22 cellular contexts compared by ENCODE assay signal in genomic region chr12:121958521-121959240, GRCh38. TPM values are rescaled to one million over a fixed set of nuclear protein-coding genes. Genes with fewer than 3 reads are reported as not detected.
DNase-seq lines count a peak whose midpoint lies in the region; ATAC-seq and TF ChIP-seq lines count a peak whose summit lies in the region.
"Had no signal": no experiment of that assay in that cellular context is flagged by ENCODE, and none has a peak within 500 bp of the region (broad histone marks: within the 10 kb centered on the region; RNA-seq: fewer than 3 reads in every experiment).

No MANE protein-coding gene starts in this region.

- no peaks in the 10 kb centered on the region for H3K4me1 Mint-ChIP-seq in MCF 10A (ENCODE audit: insufficient read depth, unreplicated experiment)
- H3K4me1 Mint-ChIP-seq in activated naive CD4-positive, alpha-beta T cell treated with anti-CD3 and anti-CD28 coated beads for 36 hours (ENCODE audit: low read depth): no peaks in the 10 kb centered on the region
- H3K4me1 Mint-ChIP-seq: nephron had no signal

- WGBS in thyroid gland, 2 donors: 48 to 56% methylated on average over 21 of the region's 21 CpGs

- DNase-seq in NCI-H2107 (lab: John Stamatoyannopoulos, UW) (peak; percentile 11), NCI-H2107 treated with DMSO at 0.1 percent for 48 hours (lab: John Stamatoyannopoulos, UW; ENCODE audit: unreplicated experiment) (no peak), NCI-H510A (lab: John Stamatoyannopoulos, UW) (peak; percentile 41), fibroblast of peridontal ligament (ENCODE audit: extremely low read depth) (peak; percentile 68), thyroid gland (peak; percentile 26 to 31), left cardiac atrium (no peak), MCF 10A (ENCODE audit: unreplicated experiment) (no peak)
- DNase-seq in activated naive CD4-positive, alpha-beta T cell treated with anti-CD3 and anti-CD28 coated beads for 36 hours: no peak
- DNase-seq: 8988T; activated CD4-positive, alpha-beta T cell treated with anti-CD3 and anti-CD28 coated beads, Interleukin-2, amount 50 U/mL, for 1 hour; cortex of kidney; KBM-7; NCI-H1694; right cardiac atrium; SHP77 treated with DMSO at 0.1 percent for 48 hours; stimulated activated CD4-positive, alpha-beta T cell treated with anti-CD3 and anti-CD28 coated beads, Interleukin-4, amount 100 ng/mL, for 4 hours; T1000 had no signal

- H3K4me3 Mint-ChIP-seq in MCF 10A (ENCODE audit: unreplicated experiment): no peak overlapping the region
- H3K4me3 Mint-ChIP-seq in activated naive CD4-positive, alpha-beta T cell treated with anti-CD3 and anti-CD28 coated beads for 36 hours: no peak overlapping the region
- H3K4me3 Mint-ChIP-seq: nephron had no signal

- no peak for TF ChIP-seq CTCF in thyroid gland (IDR thresholded peaks at IDR 0.05)
- TF ChIP-seq CTCF in MCF 10A (IDR thresholded peaks at IDR 0.05; ENCODE audit: unreplicated experiment): no peak

- H3K27ac Mint-ChIP-seq in MCF 10A (ENCODE audit: low read depth, unreplicated experiment): no peak overlapping the region
- H3K27ac Mint-ChIP-seq in activated naive CD4-positive, alpha-beta T cell treated with anti-CD3 and anti-CD28 coated beads for 36 hours: no peak overlapping the region
- H3K27ac Mint-ChIP-seq: activated T-helper 2 cell treated with anti-CD3 and anti-CD28 coated beads, Interferon-gamma antibody, Interleukin-2, Interleukin-4, amounts not matched to agents 10 μg/mL and 5 μg/mL and 100 μg/mL, durations not matched to agents 14 hours and 24 hours and 36 hours; nephron had no signal

- CTCF ChIA-PET in MCF 10A (lab: Yijun Ruan, JAX): interaction anchor here (0.6 kb wide), 1 partner anchor 97 kb away, joined by 3 read pairs; no protein-coding TSS in a partner anchor
- CTCF ChIA-PET in activated naive CD4-positive, alpha-beta T cell treated with anti-CD3 and anti-CD28 coated beads for 36 hours (lab: Charles Lee): interaction anchor here (0.6 kb wide), 1 partner anchor 54 kb away, joined by 4 read pairs; no protein-coding TSS in a partner anchor

- no peak overlapping the region for H3K4me3 ChIP-seq in thyroid gland (replicated peaks in 1 of 3)
- H3K4me3 ChIP-seq: lung, upper lobe of left lung had no signal

- H3K9me3 Mint-ChIP-seq in MCF 10A (ENCODE audit: unreplicated experiment): no peaks in the 10 kb centered on the region
- H3K9me3 Mint-ChIP-seq in activated naive CD4-positive, alpha-beta T cell treated with anti-CD3 and anti-CD28 coated beads for 36 hours: no peaks in the 10 kb centered on the region
- H3K9me3 Mint-ChIP-seq: activated T-helper 2 cell treated with anti-CD3 and anti-CD28 coated beads, Interferon-gamma antibody, Interleukin-2, Interleukin-4, amounts not matched to agents 10 μg/mL and 5 μg/mL and 100 μg/mL, durations not matched to agents 14 hours and 24 hours and 36 hours; nephron had no signal

- ATAC-seq in left cardiac atrium: no peak
- ATAC-seq: HCT116, right cardiac atrium had no signal

- H3K36me3 ChIP-seq in thyroid gland: no peaks in the 10 kb centered on the region
- H3K36me3 ChIP-seq: upper lobe of left lung had no signal

- no peaks in the 10 kb centered on the region for H3K27me3 ChIP-seq in thyroid gland
- H3K27me3 ChIP-seq: upper lobe of left lung had no signal

- H3K27me3 Mint-ChIP-seq in MCF 10A (ENCODE audit: insufficient read depth, unreplicated experiment): no peaks in the 10 kb centered on the region
- H3K27me3 Mint-ChIP-seq in activated naive CD4-positive, alpha-beta T cell treated with anti-CD3 and anti-CD28 coated beads for 36 hours (ENCODE audit: low read depth): no peaks in the 10 kb centered on the region

- H3K36me3 Mint-ChIP-seq in MCF 10A (ENCODE audit: insufficient read depth, unreplicated experiment): peaks cover 52% of the 10 kb centered on the region
- no peaks in the 10 kb centered on the region for H3K36me3 Mint-ChIP-seq in activated naive CD4-positive, alpha-beta T cell treated with anti-CD3 and anti-CD28 coated beads for 36 hours (ENCODE audit: low read depth)

- H3K9me3 ChIP-seq in thyroid gland: no peaks in the 10 kb centered on the region
- H3K9me3 ChIP-seq: upper lobe of left lung had no signal

- no peak overlapping the region for H3K27ac ChIP-seq in thyroid gland
- H3K27ac ChIP-seq: upper lobe of left lung had no signal

- peaks cover 0 to 6% of the 10 kb centered on the region in 2 donors for H3K4me1 ChIP-seq in thyroid gland
- H3K4me1 ChIP-seq: upper lobe of left lung had no signal

- no TSS peak for BruUV-seq in MCF 10A (replicated peaks; lab: Mats Ljungman, UMichigan)

- no peak for TF ChIP-seq POLR2A in thyroid gland (IDR thresholded peaks at IDR 0.05)

- POLR2A ChIA-PET in MCF 10A (lab: Yijun Ruan, JAX): interaction anchor here (1.2 to 2.0 kb wide), 3 partner anchors 8 to 43 kb away, joined by 3 to 7 read pairs (median 4); no protein-coding TSS in a partner anchor

- intact Hi-C loops in thyroid gland (cut with DNase I): no loop called here
- intact Hi-C loops in left cardiac atrium (cut with DNase I): no loop called here
- intact Hi-C loops in MCF 10A (cut with micrococcal nuclease): no loop called here
- intact Hi-C loops in activated naive CD4-positive, alpha-beta T cell treated with anti-CD3 and anti-CD28 coated beads for 36 hours (cut with micrococcal nuclease): no loop called here

RNA-seq across cellular contexts. Expression of gene CFAP251, which starts 40.3 kb away (rescaled TPM):
- total RNA-seq in thyroid gland: 10 to 100 TPM; 17.7 to 27.0 (median 23.7) TPM
- 1 to 10 TPM in 1 of 2 donors, under 1 TPM in 1; 0.77 to 1.3 TPM for total RNA-seq in left cardiac atrium
- total RNA-seq in MCF 10A (2022): 19.7 and 23.5 TPM in 2 replicates
- total RNA-seq in activated naive CD4-positive, alpha-beta T cell treated with anti-CD3 and anti-CD28 coated beads for 36 hours: under 1 TPM; 0.20 to 0.62 TPM

Comparison
In these comparisons a context has a peak if more than half of its experiments do, and no peak if none do; other contexts are left out.
1. DNase-seq: peak in NCI-H2107 (single experiment), NCI-H510A (single experiment), fibroblast of peridontal ligament (single experiment) and thyroid gland (2 of 2); none in NCI-H2107 treated with DMSO at 0.1 percent for 48 hours (single experiment), left cardiac atrium (single experiment), MCF 10A (single experiment) and activated naive CD4-positive, alpha-beta T cell treated with anti-CD3 and anti-CD28 coated beads for 36 hours (single experiment).